2 cellular contexts compared by ENCODE assay signal in genomic region chrX:153903238-153903980, GRCh38.
TF ChIP-seq lines count a peak whose summit lies in the region.

No MANE protein-coding gene starts in this region.

TF ChIP-seq in GM23338, 12 proteins besides CTCF, POLR2A, EP300 and RAD21:
- TF ChIP-seq ETS1 (IDR thresholded peaks at IDR 0.05) (no peak), POLR2AphosphoS5 (IDR thresholded peaks at IDR 0.05; ENCODE audit: low read depth) (no peak), NANOG (IDR thresholded peaks at IDR 0.05; ENCODE audit: borderline replicate concordance) (no peak), STAT1 (IDR thresholded peaks at IDR 0.05; ENCODE audit: unreplicated experiment) (no peak), CREB1 (CRISPR knock-in tag; IDR thresholded peaks at IDR 0.05; ENCODE audit: low read depth) (no peak), ZNF114 (CRISPR knock-in tag; IDR thresholded peaks at IDR 0.05) (no peak), EZH2phosphoT487 (IDR thresholded peaks at IDR 0.05; ENCODE audit: unreplicated experiment) (no peak), ZNF331 (CRISPR knock-in tag; IDR thresholded peaks at IDR 0.05; ENCODE audit: low read depth) (no peak), REST (IDR thresholded peaks at IDR 0.05; ENCODE audit: unreplicated experiment) (no peak)

TF ChIP-seq in endothelial cell of umbilical vein, 7 proteins besides CTCF, POLR2A, EP300 and RAD21:
- no peak for TF ChIP-seq GATA2 (IDR thresholded peaks at IDR 0.05; ENCODE audit: insufficient read depth, insufficient read length, low read depth, low read length)
- no peak for TF ChIP-seq POLR2AphosphoS5 (IDR thresholded peaks at IDR 0.05; ENCODE audit: insufficient read depth, low read depth, low read length)
- TF ChIP-seq MAX (IDR thresholded peaks at IDR 0.05; ENCODE audit: insufficient read depth, insufficient read length) = no peak
- TF ChIP-seq MYC (IDR thresholded peaks at IDR 0.05; ENCODE audit: low read depth, low read length) = no peak
- no peak for TF ChIP-seq FOS (IDR thresholded peaks at IDR 0.05; ENCODE audit: borderline replicate concordance, insufficient read depth, low read length)
